Comparison of ENCODE assay signal across 2 cellular contexts in genomic region chr3:150725548-150725947, GRCh38.
TF ChIP-seq lines count a peak whose summit lies in the region.

No MANE protein-coding gene starts in this region.

TF ChIP-seq in Ishikawa, 13 proteins besides CTCF, POLR2A, EP300 and RAD21:
- no peak for TF ChIP-seq ZBTB7A (IDR thresholded peaks at IDR 0.05; ENCODE audit: low read depth)
- TF ChIP-seq REST (IDR thresholded peaks at IDR 0.05; ENCODE audit: low read depth) = no peak
- TF ChIP-seq MAX (IDR thresholded peaks at IDR 0.05) = no peak

TF ChIP-seq in K562, 482 proteins besides CTCF, POLR2A, EP300 and RAD21:
- TF ChIP-seq ZNF408 (CRISPR knock-in tag; IDR thresholded peaks at IDR 0.05; ENCODE audit: low read depth) = no peak
- TF ChIP-seq FOXM1 (IDR thresholded peaks at IDR 0.05; ENCODE audit: low read depth) = no peak
- no peak for TF ChIP-seq FOXM1 (CRISPR knock-in tag; IDR thresholded peaks at IDR 0.05; ENCODE audit: low read depth)
- no peak for TF ChIP-seq BCLAF1 (IDR thresholded peaks at IDR 0.05; ENCODE audit: borderline replicate concordance in 1 of 2, control insufficient read depth in 1 of 2, low read depth in 2 of 2, low read length in 1 of 2)
- TF ChIP-seq ADNP (tag; IDR thresholded peaks at IDR 0.05) = no peak
- TF ChIP-seq HCFC1 (IDR thresholded peaks at IDR 0.05; ENCODE audit: low read depth, low read length) = no peak
- peak; percentile 69 for TF ChIP-seq ZFP36 (IDR thresholded peaks at IDR 0.05; ENCODE audit: low read depth, low read length, partially characterized antibody)
- TF ChIP-seq TCF7 (IDR thresholded peaks at IDR 0.05; ENCODE audit: borderline replicate concordance) = no peak
- no peak for TF ChIP-seq BMI1 (IDR thresholded peaks at IDR 0.05; ENCODE audit: low read length)
- no peak for TF ChIP-seq NFE2 (IDR thresholded peaks at IDR 0.05; ENCODE audit: low read depth)
- TF ChIP-seq RBM25 (IDR thresholded peaks at IDR 0.05; ENCODE audit: low read depth, low read length, severe bottlenecking) = peak; percentile 23
- TF ChIP-seq SFPQ (IDR thresholded peaks at IDR 0.05; ENCODE audit: low read depth, low read length) = no peak
- no peak for TF ChIP-seq CEBPG (CRISPR knock-in tag; IDR thresholded peaks at IDR 0.05)
- no peak for TF ChIP-seq CEBPG (tag; conservative IDR thresholded peaks at IDR 0.05 in 1 of 2, IDR thresholded peaks at IDR 0.05 in 1 of 2)
- peak; percentile 72 for TF ChIP-seq BCOR (IDR thresholded peaks at IDR 0.05)
- TF ChIP-seq KDM1A (IDR thresholded peaks at IDR 0.05) = peak in 1 of 2 experiments; percentile 37; a peak in 1 of 4 replicates
- TF ChIP-seq OTX1 (CRISPR knock-in tag; IDR thresholded peaks at IDR 0.05) = no peak
- no peak for TF ChIP-seq ZKSCAN1 (IDR thresholded peaks at IDR 0.05; ENCODE audit: low read depth, low read length)
- no peak for TF ChIP-seq SNIP1 (IDR thresholded peaks at IDR 0.05; ENCODE audit: low read depth)
- 0 out of 4 replicates have a peak, but pooled peaks of 1 of the 2 experiments have one; percentile 6 for TF ChIP-seq RCOR1 (IDR thresholded peaks at IDR 0.05; ENCODE audit: borderline replicate concordance in 1 of 2, low read depth in 2 of 2, low read length in 2 of 2)
- no peak for TF ChIP-seq ARID2 (IDR thresholded peaks at IDR 0.05)
- TF ChIP-seq ZHX1 (conservative IDR thresholded peaks at IDR 0.05; ENCODE audit: low read length) = no peak
- no peak for TF ChIP-seq NR2C2 (CRISPR knock-in tag; IDR thresholded peaks at IDR 0.05)
- TF ChIP-seq NR2C2 (tag; IDR thresholded peaks at IDR 0.05) = no peak
- no peak for TF ChIP-seq RB1 (IDR thresholded peaks at IDR 0.05; ENCODE audit: low read depth)
- TF ChIP-seq SIN3B (IDR thresholded peaks at IDR 0.05; ENCODE audit: low read depth) = no peak
- TF ChIP-seq ZZZ3 (IDR thresholded peaks at IDR 0.05) = no peak
- TF ChIP-seq HNRNPLL (IDR thresholded peaks at IDR 0.05; ENCODE audit: low read depth, low read length, poor library complexity, severe bottlenecking) = no peak
- TF ChIP-seq PML (IDR thresholded peaks at IDR 0.05; ENCODE audit: low read length) = no peak
- TF ChIP-seq SRSF7 (optimal IDR thresholded peaks at IDR 0.05; ENCODE audit: low read depth, low read length) = no peak
- TF ChIP-seq SMARCA4 (IDR thresholded peaks at IDR 0.05) = no peak
- no peak for TF ChIP-seq TCF3 (CRISPR knock-in tag; IDR thresholded peaks at IDR 0.05)
